ENCODE assay signal across 13 cellular contexts in genomic region chr11:7591992-7592391, GRCh38.
DNase-seq lines count a peak whose midpoint lies in the region; FAIRE-seq and TF ChIP-seq lines count a peak whose summit lies in the region.
"Had no signal": no experiment of that assay in that cellular context is flagged by ENCODE, and none has a peak within 500 bp of the region (broad histone marks: within the 10 kb centered on the region; RNA-seq: fewer than 3 reads in every experiment).

No MANE protein-coding gene starts in this region.

- no peak overlapping the region for H3K4me2 ChIP-seq in parathyroid adenoma (ENCODE audit: low read length)

- H2AFZ ChIP-seq in parathyroid adenoma = no peak overlapping the region

- no peak for TF ChIP-seq CTCF in GM10248 (IDR thresholded peaks at IDR 0.05; ENCODE audit: control extremely low read depth, extremely low read depth, low read depth, missing control alignments)
- no peak for TF ChIP-seq CTCF in GM20000 (IDR thresholded peaks at IDR 0.05; ENCODE audit: extremely low read depth, missing control alignments)
- no peak for TF ChIP-seq CTCF in parathyroid adenoma (IDR thresholded peaks at IDR 0.05)
- no peak for TF ChIP-seq CTCF in foreskin fibroblast (IDR thresholded peaks at IDR 0.05; ENCODE audit: low read depth, low read length)

- H3K27me3 ChIP-seq in parathyroid adenoma (ENCODE audit: control insufficient read depth, insufficient read depth, low read length) = no peaks in the 10 kb centered on the region
- no peaks in the 10 kb centered on the region for H3K27me3 ChIP-seq in effector memory CD4-positive, alpha-beta T cell (replicated peaks; ENCODE audit: control insufficient read depth, insufficient read depth, low read length, poor library complexity, severe bottlenecking)
- H3K27me3 ChIP-seq: SJSA1 had no signal

- no peak for TF ChIP-seq POLR2A in GM12892 (IDR thresholded peaks at IDR 0.05; ENCODE audit: low read depth, low read length)

- CTCF ChIA-PET in GM10248 (lab: Yijun Ruan, JAX) = interaction anchor here (0.9 to 2.5 kb wide), 7 partner anchors 9 to 73 kb away, joined by 3 to 8 read pairs (median 4); no protein-coding TSS in a partner anchor

- H3K4me3 ChIP-seq in parathyroid adenoma (ENCODE audit: low read depth, low read length) (no peak overlapping the region), foreskin fibroblast (ENCODE audit: low read depth in 1 of 2, low read length in 2 of 2) (no peak overlapping the region)
- H3K4me3 ChIP-seq in effector memory CD4-positive, alpha-beta T cell (ENCODE audit: insufficient read depth, low read depth, low read length, poor library complexity, severe bottlenecking) = no peak overlapping the region
- H3K4me3 ChIP-seq: SJSA1 had no signal

- no peaks in the 10 kb centered on the region for H3K36me3 ChIP-seq in parathyroid adenoma (ENCODE audit: control insufficient read depth, insufficient read depth, low read length)
- no peaks in the 10 kb centered on the region for H3K36me3 ChIP-seq in effector memory CD4-positive, alpha-beta T cell (ENCODE audit: control insufficient read depth, insufficient read depth, low read length)
- H3K36me3 ChIP-seq: SJSA1 had no signal

- no peak overlapping the region for H3K9ac ChIP-seq in parathyroid adenoma

- POLR2A ChIA-PET in GM10248 (lab: Yijun Ruan, JAX) = no interaction called here

- no peaks in the 10 kb centered on the region for H3K9me3 ChIP-seq in parathyroid adenoma (ENCODE audit: control insufficient read depth, low read length)
- H3K9me3 ChIP-seq in effector memory CD4-positive, alpha-beta T cell (ENCODE audit: control insufficient read depth, low read length) = no peaks in the 10 kb centered on the region
- H3K9me3 ChIP-seq: SJSA1 had no signal

- H3K4me1 ChIP-seq in parathyroid adenoma = peaks cover 39% of the 10 kb centered on the region
- H3K4me1 ChIP-seq in effector memory CD4-positive, alpha-beta T cell (ENCODE audit: control insufficient read depth, insufficient read depth, low read length, poor library complexity, severe bottlenecking) = no peaks in the 10 kb centered on the region
- H3K4me1 ChIP-seq: SJSA1 had no signal

- DNase-seq in GM10248 (ENCODE audit: extremely low spot score) (peak; percentile 33), GM20000 (ENCODE audit: low spot score) (peak; percentile 16), SKM-1 treated with dmso at 0.1 percent for 144 hours (lab: John Stamatoyannopoulos, UW; ENCODE audit: unreplicated experiment) (peak; percentile 72), epidermal melanocyte (ENCODE audit: insufficient read length, low spot score) (no peak), GM12892 (ENCODE audit: insufficient read length) (no peak), foreskin fibroblast (no peak)
- DNase-seq in effector memory CD4-positive, alpha-beta T cell = no peak
- DNase-seq: DND-41, naive B cell, NCI-H2107 had no signal

- H3K79me2 ChIP-seq in parathyroid adenoma = peaks cover 27% of the 10 kb centered on the region

- no peak for FAIRE-seq in GM12892 (lab: Jason Lieb, UNC)
- FAIRE-seq: H54 had no signal

- H3K27ac ChIP-seq in parathyroid adenoma = peak overlapping the region; percentile 72
- H3K27ac ChIP-seq in effector memory CD4-positive, alpha-beta T cell (ENCODE audit: insufficient read depth, low read length, poor library complexity, severe bottlenecking) = no peak overlapping the region
- H3K27ac ChIP-seq: SJSA1 had no signal

Comparison
In these comparisons a context has a peak if more than half of its experiments do, and no peak if none do; other contexts are left out.
1. DNase-seq: peak in GM10248 (single experiment), GM20000 (single experiment) and SKM-1 treated with dmso at 0.1 percent for 144 hours (single experiment); none in epidermal melanocyte (single experiment), GM12892 (single experiment), effector memory CD4-positive, alpha-beta T cell (0 of 3) and foreskin fibroblast (0 of 2).